2 cellular contexts compared by ENCODE assay signal in the genomic region with DNA sequence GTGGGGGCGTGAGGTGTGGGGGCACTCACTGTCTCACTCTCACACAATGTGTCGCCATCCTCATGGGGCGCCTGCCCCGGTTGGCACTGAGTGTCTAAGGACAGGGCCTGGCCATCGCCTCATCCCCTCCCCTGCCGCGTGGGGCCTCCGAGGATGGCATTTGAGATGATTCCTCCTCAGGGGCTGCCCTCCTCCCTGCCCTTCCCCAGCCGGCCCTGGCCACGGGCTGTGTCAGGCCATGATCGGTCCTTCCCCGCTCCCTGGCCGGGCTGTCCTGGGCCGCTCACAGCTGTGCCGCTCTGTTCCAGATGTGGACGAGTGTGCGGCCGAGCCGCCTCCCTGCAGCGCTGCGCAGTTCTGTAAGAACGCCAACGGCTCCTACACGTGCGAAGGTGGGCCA.
TF ChIP-seq lines count a peak whose summit lies in the region.

No MANE protein-coding gene starts in this region.

TF ChIP-seq in IMR-90, 13 proteins besides CTCF, POLR2A, EP300 and RAD21:
- no peak for TF ChIP-seq RCOR1 (IDR thresholded peaks at IDR 0.05; ENCODE audit: insufficient replicate concordance, low read length)

TF ChIP-seq in HepG2, 621 proteins besides CTCF, POLR2A, EP300 and RAD21:
- TF ChIP-seq NKX3-1 (CRISPR knock-in tag; IDR thresholded peaks at IDR 0.05) (no peak), TOPORS (CRISPR knock-in tag; IDR thresholded peaks at IDR 0.05) (no peak), RBAK (CRISPR knock-in tag; IDR thresholded peaks at IDR 0.05) (no peak)
- TF ChIP-seq, protein P1, sequence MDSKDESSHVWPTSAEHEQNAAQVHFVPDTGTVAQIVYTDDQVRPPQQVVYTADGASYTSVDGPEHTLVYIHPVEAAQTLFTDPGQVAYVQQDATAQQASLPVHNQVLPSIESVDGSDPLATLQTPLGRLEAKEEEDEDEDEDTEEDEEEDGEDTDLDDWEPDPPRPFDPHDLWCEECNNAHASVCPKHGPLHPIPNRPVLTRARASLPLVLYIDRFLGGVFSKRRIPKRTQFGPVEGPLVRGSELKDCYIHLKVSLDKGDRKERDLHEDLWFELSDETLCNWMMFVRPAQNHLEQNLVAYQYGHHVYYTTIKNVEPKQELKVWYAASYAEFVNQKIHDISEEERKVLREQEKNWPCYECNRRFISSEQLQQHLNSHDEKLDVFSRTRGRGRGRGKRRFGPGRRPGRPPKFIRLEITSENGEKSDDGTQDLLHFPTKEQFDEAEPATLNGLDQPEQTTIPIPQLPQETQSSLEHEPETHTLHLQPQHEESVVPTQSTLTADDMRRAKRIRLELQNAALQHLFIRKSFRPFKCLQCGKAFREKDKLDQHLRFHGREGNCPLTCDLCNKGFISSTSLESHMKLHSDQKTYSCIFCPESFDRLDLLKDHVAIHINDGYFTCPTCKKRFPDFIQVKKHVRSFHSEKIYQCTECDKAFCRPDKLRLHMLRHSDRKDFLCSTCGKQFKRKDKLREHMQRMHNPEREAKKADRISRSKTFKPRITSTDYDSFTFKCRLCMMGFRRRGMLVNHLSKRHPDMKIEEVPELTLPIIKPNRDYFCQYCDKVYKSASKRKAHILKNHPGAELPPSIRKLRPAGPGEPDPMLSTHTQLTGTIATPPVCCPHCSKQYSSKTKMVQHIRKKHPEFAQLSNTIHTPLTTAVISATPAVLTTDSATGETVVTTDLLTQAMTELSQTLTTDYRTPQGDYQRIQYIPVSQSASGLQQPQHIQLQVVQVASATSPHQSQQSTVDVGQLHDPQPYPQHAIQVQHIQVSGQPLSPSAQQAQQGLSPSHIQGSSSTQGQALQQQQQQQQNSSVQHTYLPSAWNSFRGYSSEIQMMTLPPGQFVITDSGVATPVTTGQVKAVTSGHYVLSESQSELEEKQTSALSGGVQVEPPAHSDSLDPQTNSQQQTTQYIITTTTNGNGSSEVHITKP (CRISPR knock-in tag; IDR thresholded peaks at IDR 0.05; ENCODE audit: low read depth), result no peak
TF ChIP-seq in HepG2: peak in this region for 0.
